Comparison of ENCODE assay signal across 8 cellular contexts in genomic region chr17:74748529-74749261, GRCh38.
DNase-seq lines count a peak whose midpoint lies in the region; TF ChIP-seq lines count a peak whose summit lies in the region.

Gene NHERF1, plus strand, starts transcription at chr17:74748628. Its CDS starts 219 bp downstream, at chr17:74748847.

- H3K9me3 Mint-ChIP-seq in T-helper 1 cell treated with Interleukin-12 subunit alpha and Interleukin-12 subunit beta and Interleukin-4 antibody, amounts not matched to agents 30 μg/mL and 1 μg/mL, for 36 hours: no peaks in the 10 kb centered on the region

- peak within 1 kb of the TSS; percentile 99 for H3K4me3 Mint-ChIP-seq in T-helper 1 cell treated with Interleukin-12 subunit alpha and Interleukin-12 subunit beta and Interleukin-4 antibody, amounts not matched to agents 30 μg/mL and 1 μg/mL, for 36 hours

- H3K27ac Mint-ChIP-seq in T-helper 1 cell treated with Interleukin-12 subunit alpha and Interleukin-12 subunit beta and Interleukin-4 antibody, amounts not matched to agents 30 μg/mL and 1 μg/mL, for 36 hours: peak within 1 kb of the TSS; percentile 78

- H3K27ac ChIP-seq in angular gyrus (ENCODE audit: low read depth, low read length): peak within 1 kb of the TSS; percentile 61

- H3K36me3 Mint-ChIP-seq in T-helper 1 cell treated with Interleukin-12 subunit alpha and Interleukin-12 subunit beta and Interleukin-4 antibody, amounts not matched to agents 30 μg/mL and 1 μg/mL, for 36 hours (ENCODE audit: low read depth): peaks cover 41% of the 10 kb centered on the region

- DNase-seq in HFF-Myc (ENCODE audit: extremely low read depth, low read depth) (peak; percentile 40), NCI-H1092 (lab: John Stamatoyannopoulos, UW) (peak; percentile 80), hepatic stellate cell (ENCODE audit: low spot score) (peak; percentile 98), retina (peak; percentile 92), 8988T (no peak)

- peak within 1 kb of the TSS; percentile 81 for H3K4me3 ChIP-seq in HFF-Myc (replicated peaks; ENCODE audit: low read depth, low read length)

- peaks cover 54% of the 10 kb centered on the region for H3K4me1 Mint-ChIP-seq in T-helper 1 cell treated with Interleukin-12 subunit alpha and Interleukin-12 subunit beta and Interleukin-4 antibody, amounts not matched to agents 30 μg/mL and 1 μg/mL, for 36 hours (ENCODE audit: low read depth)

- peak; percentile 37; the same call in 2 of the 3 replicates for TF ChIP-seq CTCF in GM12872 (IDR thresholded peaks at IDR 0.05; ENCODE audit: insufficient read depth, low read depth, low read length)
- TF ChIP-seq CTCF in HFF-Myc (IDR thresholded peaks at IDR 0.05; ENCODE audit: low read depth, low read length, missing control alignments): no peak

- H3K27me3 Mint-ChIP-seq in T-helper 1 cell treated with Interleukin-12 subunit alpha and Interleukin-12 subunit beta and Interleukin-4 antibody, amounts not matched to agents 30 μg/mL and 1 μg/mL, for 36 hours (ENCODE audit: low read depth): no peaks in the 10 kb centered on the region
